34 cellular contexts compared by ENCODE assay signal in the genomic region with DNA sequence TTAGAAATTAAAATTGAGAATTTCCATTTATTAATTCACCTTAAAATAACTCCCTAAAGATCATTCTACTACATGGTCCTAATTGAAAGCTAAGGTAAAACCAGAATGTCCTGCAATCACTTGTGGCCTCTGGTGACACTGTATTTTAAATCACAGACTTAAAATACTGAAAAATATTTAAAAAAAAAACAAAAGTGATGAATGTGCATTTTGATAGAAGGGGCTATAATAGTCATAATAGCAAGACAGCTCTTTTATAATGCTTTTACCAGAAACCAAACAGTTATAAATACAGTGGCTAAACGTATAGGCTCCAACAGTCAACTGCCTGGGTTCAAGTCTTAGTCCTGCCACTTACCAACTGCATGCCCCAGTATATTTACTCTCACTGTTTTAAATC.
"Had no signal": no experiment of that assay in that cellular context is flagged by ENCODE, and none has a peak within 500 bp of the region (broad histone marks: within the 10 kb centered on the region; RNA-seq: fewer than 3 reads in every experiment).

No MANE protein-coding gene starts in this region.

- H3K4me3 ChIP-seq: adrenal gland, body of pancreas, breast epithelium had no signal

- H3K9me3 ChIP-seq: adrenal gland, body of pancreas, breast epithelium had no signal

- DNase-seq: activated B cell treated with CpG ODN at 0.5 μM for 24 hours; activated CD4-positive, alpha-beta memory T cell treated with anti-CD3 and anti-CD28 coated beads for 36 hours; activated CD4-positive, alpha-beta T cell treated with anti-CD3 and anti-CD28 coated beads for 36 hours; activated CD4-positive, alpha-beta T cell treated with anti-CD3 and anti-CD28 coated beads for 48 hours; activated CD4-positive, alpha-beta T cell treated with anti-CD3 and anti-CD28 coated beads, Interleukin-2, amount 50 U/mL, for 1 hour; activated CD4-positive, alpha-beta T cell treated with anti-CD3 and anti-CD28 coated beads, Interleukin-2, amount 50 U/mL, for 4 hours; activated CD4-positive, CD25-positive, alpha-beta regulatory T cell treated with anti-CD3 and anti-CD28 coated beads, Interleukin-2, amount 50 U/mL, for 72 hours; activated CD8-positive, alpha-beta memory T cell treated with anti-CD3 and anti-CD28 coated beads, Interleukin-2, amount 50 U/mL, for 4 hours; activated CD8-positive, alpha-beta T cell treated with anti-CD3 and anti-CD28 coated beads for 36 hours; activated effector memory CD4-positive, alpha-beta T cell treated with anti-CD3 and anti-CD28 coated beads, Interleukin-2, amount 50 U/mL, for 16 hours; activated gamma-delta T cell treated with Interleukin-2 at 50 U/mL for 16 hours; activated naive CD4-positive, alpha-beta T cell; activated naive CD4-positive, alpha-beta T cell treated with anti-CD3 and anti-CD28 coated beads for 36 hours; activated naive CD4-positive, alpha-beta T cell treated with anti-CD3 and anti-CD28 coated beads, Interleukin-2, amount 50 U/mL, for 16 hours; activated naive CD8-positive, alpha-beta T cell treated with anti-CD3 and anti-CD28 coated beads for 36 hours; activated T-cell treated with anti-CD3 and anti-CD28 coated beads for 4 hours; activated T-cell treated with anti-CD3 and anti-CD28 coated beads, Interleukin-2, amount 50 U/mL, for 1 hour; activated T-cell treated with anti-CD3 and anti-CD28 coated beads, Interleukin-2, amount 50 U/mL, for 4 hours; activated T-cell treated with anti-CD3 and anti-CD28 coated beads, Interleukin-2, amount 50 U/mL, for 72 hours; adrenal gland; amniotic stem cell; aorta; body of pancreas; brain microvascular endothelial cell; central memory CD4-positive, alpha-beta T cell; T-helper 2 cell; T-helper 9 cell had no signal

- H3K4me1 ChIP-seq: adrenal gland, body of pancreas, breast epithelium had no signal

- H3K36me3 ChIP-seq: adrenal gland, breast epithelium had no signal

- FAIRE-seq: astrocyte, colon, TTC549 had no signal

- H3K27me3 ChIP-seq: adrenal gland, body of pancreas, brain microvascular endothelial cell, breast epithelium had no signal

- ATAC-seq: activated CD4-positive, alpha-beta T cell treated with anti-CD3 and anti-CD28 coated beads for 36 hours; activated CD8-positive, alpha-beta T cell treated with anti-CD3 and anti-CD28 coated beads for 36 hours; activated naive CD4-positive, alpha-beta T cell treated with anti-CD3 and anti-CD28 coated beads, Interleukin-2, amount 50 U/mL, for 72 hours; activated T-cell treated with anti-CD3 and anti-CD28 coated beads, Interleukin-2, amount 50 U/mL, for 4 hours; activated T-cell treated with anti-CD3 and anti-CD28 coated beads, Interleukin-2, amount 50 U/mL, for 72 hours; activated T-helper 17 cell treated with anti-CD3 and anti-CD28 coated beads, Interleukin-2, amount 50 U/mL, for 72 hours; body of pancreas had no signal

- H3K27ac ChIP-seq: adrenal gland, body of pancreas, brain microvascular endothelial cell, breast epithelium, VCaP had no signal
